ENCODE assay signal across 19 cellular contexts in genomic region chr12:106409898-106410297, GRCh38.
"Had no signal": no experiment of that assay in that cellular context is flagged by ENCODE, and none has a peak within 500 bp of the region (broad histone marks: within the 10 kb centered on the region; RNA-seq: fewer than 3 reads in every experiment).

No MANE protein-coding gene starts in this region.

- H3K36me3 ChIP-seq: colonic mucosa had no signal

- H3K27ac Mint-ChIP-seq: natural killer cell; progenitor cell of endocrine pancreas; stimulated activated memory B cell treated with anti-CD40 and anti-IgM and Interleukin-4, amounts not matched to agents 10 μg/mL and 1 μg/mL and 100 μg/mL, for 72 hours; stimulated activated naive CD8-positive, alpha-beta T cell treated with anti-CD3 and anti-CD28 coated beads, Interleukin-15, Interleukin-2, amounts not matched to agents 100 ng/mL and 50 ng/mL, for 24 hours had no signal

- H3K27me3 Mint-ChIP-seq: progenitor cell of endocrine pancreas; stimulated activated memory B cell treated with anti-CD40 and anti-IgM and Interleukin-4, amounts not matched to agents 10 μg/mL and 1 μg/mL and 100 μg/mL, for 72 hours; stimulated activated naive CD8-positive, alpha-beta T cell treated with anti-CD3 and anti-CD28 coated beads, Interleukin-15, Interleukin-2, amounts not matched to agents 100 ng/mL and 50 ng/mL, for 24 hours had no signal

- FAIRE-seq: frontal cortex, pancreas had no signal

- H3K4me1 ChIP-seq: colonic mucosa, heart left ventricle, pancreas, tibial artery, upper lobe of right lung, vagina had no signal

- H3K27ac ChIP-seq: colonic mucosa, heart left ventricle, pancreas, tibial artery, upper lobe of right lung, vagina had no signal

- H3K27me3 ChIP-seq: colonic mucosa, heart left ventricle, pancreas, tibial artery, upper lobe of right lung, vagina had no signal

- DNase-seq: colonic mucosa; dermis blood vessel endothelial cell; erythroblast; heart left ventricle; hippocampal formation; kidney glomerular epithelial cell; natural killer cell; occipital lobe; pancreas; right cardiac atrium; stimulated activated CD4-positive, alpha-beta T cell treated with anti-CD3 and anti-CD28 coated beads, Interleukin-4, amount 100 ng/mL, for 1 hour; stimulated activated CD8-positive, alpha-beta memory T cell treated with anti-CD3 and anti-CD28 coated beads, Interleukin-4, amount 100 ng/mL, for 48 hours; tibial artery; upper lobe of right lung had no signal

- H3K4me3 Mint-ChIP-seq: natural killer cell; stimulated activated memory B cell treated with anti-CD40 and anti-IgM and Interleukin-4, amounts not matched to agents 10 μg/mL and 1 μg/mL and 100 μg/mL, for 72 hours; stimulated activated naive CD8-positive, alpha-beta T cell treated with anti-CD3 and anti-CD28 coated beads, Interleukin-15, Interleukin-2, amounts not matched to agents 100 ng/mL and 50 ng/mL, for 24 hours had no signal

- ATAC-seq: heart left ventricle; natural killer cell; pancreas; right cardiac atrium; stimulated activated memory B cell treated with anti-CD40 and anti-IgM and Interleukin-4, amounts not matched to agents 10 μg/mL and 1 μg/mL and 100 μg/mL, for 72 hours; upper lobe of right lung had no signal

- H3K4me1 Mint-ChIP-seq: natural killer cell; stimulated activated memory B cell treated with anti-CD40 and anti-IgM and Interleukin-4, amounts not matched to agents 10 μg/mL and 1 μg/mL and 100 μg/mL, for 72 hours had no signal

- H3K9me3 ChIP-seq: colonic mucosa, heart left ventricle, pancreas, tibial artery, upper lobe of right lung, vagina had no signal

- H3K9me3 Mint-ChIP-seq: natural killer cell; stimulated activated memory B cell treated with anti-CD40 and anti-IgM and Interleukin-4, amounts not matched to agents 10 μg/mL and 1 μg/mL and 100 μg/mL, for 72 hours; stimulated activated naive CD8-positive, alpha-beta T cell treated with anti-CD3 and anti-CD28 coated beads, Interleukin-15, Interleukin-2, amounts not matched to agents 100 ng/mL and 50 ng/mL, for 24 hours had no signal

- H3K4me3 ChIP-seq: colonic mucosa, heart left ventricle, pancreas, tibial artery, upper lobe of right lung, vagina had no signal
